ENCODE assay signal across 11 cellular contexts in genomic region chr16:66520406-66521194, GRCh38. TPM values are rescaled to one million over a fixed set of nuclear protein-coding genes. Genes with fewer than 3 reads are reported as not detected.
DNase-seq lines count a peak whose midpoint lies in the region; ATAC-seq and TF ChIP-seq lines count a peak whose summit lies in the region.
"Had no signal": no experiment of that assay in that cellular context is flagged by ENCODE, and none has a peak within 500 bp of the region (broad histone marks: within the 10 kb centered on the region; RNA-seq: fewer than 3 reads in every experiment).

No MANE protein-coding gene starts in this region.

- intact Hi-C loops in MCF 10A (cut with micrococcal nuclease) (no loop called here), mammary epithelial cell (cut with micrococcal nuclease) (no loop called here), lower lobe of right lung (cut with DNase I) (no loop called here), aorta (cut with DNase I) (no loop called here)

- peaks cover 36% of the 10 kb centered on the region for H3K4me1 Mint-ChIP-seq in MCF 10A (ENCODE audit: insufficient read depth, unreplicated experiment)
- H3K4me1 Mint-ChIP-seq in activated naive CD8-positive, alpha-beta T cell treated with anti-CD3 and anti-CD28 coated beads, Interleukin-2, amount 50 U/mL, for 24 hours, result peaks cover 96% of the 10 kb centered on the region

- BruUV-seq in MCF 10A (replicated peaks; lab: Mats Ljungman, UMichigan) (no TSS peak), mammary epithelial cell (replicated peaks; lab: Mats Ljungman, UMichigan) (no TSS peak)

- H3K4me3 ChIP-seq in mammary epithelial cell (replicated peaks in 1 of 3; ENCODE audit: insufficient read depth in 1 of 3, low read depth in 2 of 3, low read length in 3 of 3), result no peak overlapping the region
- no peak overlapping the region for H3K4me3 ChIP-seq in lower lobe of right lung
- no peak overlapping the region for H3K4me3 ChIP-seq in aorta (ENCODE audit: low read length in 2 of 2)

- H3K4me1 ChIP-seq in mammary epithelial cell (ENCODE audit: insufficient read depth, low read length) (peaks cover 69% of the 10 kb centered on the region), lower lobe of right lung (peaks cover 96% of the 10 kb centered on the region), aorta (ENCODE audit: control insufficient read depth in 1 of 2, insufficient read depth in 2 of 2, low read length in 2 of 2) (peaks cover 0 to 2% of the 10 kb centered on the region in 2 donors)

- no peak overlapping the region for H3K9ac ChIP-seq in mammary epithelial cell (ENCODE audit: insufficient read depth, low read length)

- no peaks in the 10 kb centered on the region for H3K27me3 ChIP-seq in mammary epithelial cell (ENCODE audit: insufficient read depth, low read length)
- no peaks in the 10 kb centered on the region for H3K27me3 ChIP-seq in lower lobe of right lung (ENCODE audit: low read depth)
- no peaks in the 10 kb centered on the region for H3K27me3 ChIP-seq in aorta (ENCODE audit: control insufficient read depth in 1 of 2, insufficient read depth in 2 of 2, low read length in 1 of 2)

- DNase-seq in MCF 10A (ENCODE audit: unreplicated experiment) (no peak), mammary epithelial cell (no peak), lower lobe of right lung (peak; percentile 86), aorta (peak; percentile 75 to 88)
- no peak for DNase-seq in activated naive CD8-positive, alpha-beta T cell treated with anti-CD3 and anti-CD28 coated beads, Interleukin-2, amount 50 U/mL, for 24 hours

- no peak overlapping the region for H3K4me3 Mint-ChIP-seq in MCF 10A (ENCODE audit: unreplicated experiment)
- H3K4me3 Mint-ChIP-seq in activated naive CD8-positive, alpha-beta T cell treated with anti-CD3 and anti-CD28 coated beads, Interleukin-2, amount 50 U/mL, for 24 hours, result peak overlapping the region; percentile 45

- H3K27ac ChIP-seq in mammary epithelial cell (ENCODE audit: insufficient read depth, low read depth, low read length), result no peak overlapping the region
- peak overlapping the region; percentile 81 for H3K27ac ChIP-seq in lower lobe of right lung
- no peak overlapping the region for H3K27ac ChIP-seq in aorta (ENCODE audit: low read depth in 1 of 2, low read length in 2 of 2)

- WGBS in mammary epithelial cell (ENCODE audit: low coverage, missing lambda C conversion rate), result 97% methylated on average over 14 of the region's 14 CpGs
- 77 to 79% methylated on average over 14 of the region's 14 CpGs for WGBS in aorta, 2 donors

- no peak for TF ChIP-seq CTCF in MCF 10A (IDR thresholded peaks at IDR 0.05; ENCODE audit: unreplicated experiment)
- TF ChIP-seq CTCF in mammary epithelial cell (conservative IDR thresholded peaks at IDR 0.05 in 1 of 2, IDR thresholded peaks at IDR 0.05 in 1 of 2; ENCODE audit: extremely low read depth in 1 of 2, insufficient read depth in 1 of 2, low read depth in 1 of 2, low read length in 2 of 2), result no peak
- no peak for TF ChIP-seq CTCF in lower lobe of right lung (IDR thresholded peaks at IDR 0.05)

- no peak for ATAC-seq in activated naive CD8-positive, alpha-beta T cell treated with anti-CD3 and anti-CD28 coated beads, Interleukin-2, amount 50 U/mL, for 24 hours
- ATAC-seq in lower lobe of right lung (peak; percentile 9 to 46), aorta (ENCODE audit: low FRiP score) (no peak), HG03521 (IDR thresholded peaks at IDR 0.05; ENCODE audit: unreplicated experiment) (no peak), GM21381 (IDR thresholded peaks at IDR 0.05; ENCODE audit: unreplicated experiment) (no peak), HG03039 (IDR thresholded peaks at IDR 0.05; ENCODE audit: unreplicated experiment) (no peak)
- ATAC-seq: SK-N-SH treated with all-trans-retinoic acid at 6 μM for 48 hours had no signal

- no peaks in the 10 kb centered on the region for H3K27me3 Mint-ChIP-seq in MCF 10A (ENCODE audit: insufficient read depth, unreplicated experiment)
- H3K27me3 Mint-ChIP-seq in activated naive CD8-positive, alpha-beta T cell treated with anti-CD3 and anti-CD28 coated beads, Interleukin-2, amount 50 U/mL, for 24 hours, result peaks cover 2% of the 10 kb centered on the region

- H3K36me3 Mint-ChIP-seq in MCF 10A (ENCODE audit: insufficient read depth, unreplicated experiment), result peaks cover 29% of the 10 kb centered on the region
- no peaks in the 10 kb centered on the region for H3K36me3 Mint-ChIP-seq in activated naive CD8-positive, alpha-beta T cell treated with anti-CD3 and anti-CD28 coated beads, Interleukin-2, amount 50 U/mL, for 24 hours (ENCODE audit: low read depth)

- H3K27ac Mint-ChIP-seq in MCF 10A (ENCODE audit: low read depth, unreplicated experiment), result peak overlapping the region; percentile 63
- H3K27ac Mint-ChIP-seq in activated naive CD8-positive, alpha-beta T cell treated with anti-CD3 and anti-CD28 coated beads, Interleukin-2, amount 50 U/mL, for 24 hours, result peak overlapping the region; percentile 68

- H3K4me2 ChIP-seq in mammary epithelial cell (ENCODE audit: insufficient read depth, low read depth, low read length), result no peak overlapping the region

- H3K9me3 ChIP-seq in mammary epithelial cell (replicated peaks; ENCODE audit: insufficient read depth, low read length) (no peaks in the 10 kb centered on the region), lower lobe of right lung (no peaks in the 10 kb centered on the region), aorta (ENCODE audit: control insufficient read depth, low read length) (no peaks in the 10 kb centered on the region)

- H2AFZ ChIP-seq in mammary epithelial cell (ENCODE audit: low read depth, low read length), result no peak overlapping the region

- H4K20me1 ChIP-seq in mammary epithelial cell (ENCODE audit: insufficient read depth, low read length), result no peaks in the 10 kb centered on the region

- in situ Hi-C loops in mammary epithelial cell (cut with MboI; ENCODE audit: low sequenced_read_pairs in 2 of 2), result no loop called here

- H3K9me3 Mint-ChIP-seq in MCF 10A (ENCODE audit: unreplicated experiment), result no peaks in the 10 kb centered on the region
- H3K9me3 Mint-ChIP-seq in activated naive CD8-positive, alpha-beta T cell treated with anti-CD3 and anti-CD28 coated beads, Interleukin-2, amount 50 U/mL, for 24 hours, result no peaks in the 10 kb centered on the region

- POLR2A ChIA-PET in MCF 10A (lab: Yijun Ruan, JAX), result interaction anchor here (1.4 to 3.2 kb wide), 3 partner anchors 9 to 32 kb away, joined by 5 to 12 read pairs (median 11); partner anchors contain the start of gene CKLF

- H3K79me2 ChIP-seq in mammary epithelial cell (ENCODE audit: insufficient read depth, low read length), result no peaks in the 10 kb centered on the region

- CTCF ChIA-PET in MCF 10A (lab: Yijun Ruan, JAX) (interaction anchor here (0.7 to 3.8 kb wide), 6 partner anchors 9 to 130 kb away, joined by 3 to 13 read pairs (median 3); partner anchors contain the start of gene CKLF), mammary epithelial cell (lab: Charles Lee; ENCODE audit: low non-redundant PET) (interaction anchor here (0.8 kb wide), 1 partner anchor 9 kb away, joined by 3 read pairs; no protein-coding TSS in a partner anchor)

- dilution Hi-C loops in mammary epithelial cell (cut with HindIII; ENCODE audit: low sequenced_read_pairs), result loop anchor here (5.0 kb wide), 2 partner anchors 68 to 103 kb away; no protein-coding TSS in a partner anchor

- H3K36me3 ChIP-seq in mammary epithelial cell (ENCODE audit: insufficient read depth, low read length) (peaks cover 2% of the 10 kb centered on the region), lower lobe of right lung (peaks cover 10% of the 10 kb centered on the region), aorta (ENCODE audit: control insufficient read depth in 1 of 2, insufficient read depth in 2 of 2, low read length in 1 of 2) (no peaks in the 10 kb centered on the region)

RNA-seq across cellular contexts. Expression of gene TK2, which starts 29.3 kb away (rescaled TPM):
- total RNA-seq in MCF 10A (2022), result 31.2 and 38.2 TPM in 2 replicates
- 10 to 100 TPM; 34.4 to 41.2 TPM for total RNA-seq in mammary epithelial cell
- 15.7 TPM for polyA plus RNA-seq in mammary epithelial cell
- polyA minus RNA-seq in mammary epithelial cell, result 26.2 TPM
- total RNA-seq in lower lobe of right lung, result 36.2 TPM
- total RNA-seq in aorta, result 10 to 100 TPM; 27.4 to 43.4 TPM
- polyA plus RNA-seq in aorta, result 10 to 100 TPM; 18.9 to 30.3 TPM

RNA-seq across cellular contexts. Expression of gene CKLF, which starts 31.8 kb away (rescaled TPM):
- 41.3 and 57.8 TPM in 2 replicates for total RNA-seq in MCF 10A (2022)
- 10 to 100 TPM; 26.8 to 46.6 TPM for total RNA-seq in mammary epithelial cell
- 108 TPM for polyA plus RNA-seq in mammary epithelial cell
- 17.3 TPM for polyA minus RNA-seq in mammary epithelial cell
- 64.9 TPM for total RNA-seq in lower lobe of right lung
- 10 to 100 TPM; 23.4 to 44.4 TPM for total RNA-seq in aorta
- polyA plus RNA-seq in aorta, result 10 to 100 TPM; 19.9 to 45.0 TPM

RNA-seq across cellular contexts. Expression of gene CMTM1, which starts 45.6 kb away (rescaled TPM):
- total RNA-seq in MCF 10A (2022) (2.1 and 4.8 TPM in 2 replicates), mammary epithelial cell (1 to 10 TPM; 2.7 to 2.8 TPM), lower lobe of right lung (8.1 TPM), aorta (1 to 10 TPM; 1.7 to 7.3 TPM)
- polyA plus RNA-seq in mammary epithelial cell (1.5 TPM), aorta (1 to 10 TPM in 1 of 2 donors, not detected in 1; 2.6 TPM)
- not detected for polyA minus RNA-seq in mammary epithelial cell

RNA-seq across cellular contexts. Expression of gene CMTM2, which starts 58.7 kb away (rescaled TPM):
- total RNA-seq in MCF 10A (2022) (not detected in 2 replicates), mammary epithelial cell (not detected), lower lobe of right lung (4.0 TPM), aorta (1 to 10 TPM in 1 of 2 donors, not detected in 1; 1.3 TPM)
- polyA plus RNA-seq in mammary epithelial cell (0.08 TPM), aorta (not detected)
- not detected for polyA minus RNA-seq in mammary epithelial cell
- total RNA-seq: HT-29 had no signal
- polyA plus RNA-seq: BJ had no signal

Comparison
In these comparisons a context has a peak if more than half of its experiments do, and no peak if none do; other contexts are left out.
1. DNase-seq: peak in lower lobe of right lung (single experiment) and aorta (2 of 2); none in MCF 10A (single experiment), mammary epithelial cell (single experiment) and activated naive CD8-positive, alpha-beta T cell treated with anti-CD3 and anti-CD28 coated beads, Interleukin-2, amount 50 U/mL, for 24 hours (single experiment).
2. ATAC-seq: peak in lower lobe of right lung (2 of 2); none in activated naive CD8-positive, alpha-beta T cell treated with anti-CD3 and anti-CD28 coated beads, Interleukin-2, amount 50 U/mL, for 24 hours (single experiment), aorta (single experiment), HG03521 (single experiment), GM21381 (single experiment) and HG03039 (single experiment).